ENCODE assay signal across 1 cellular context in genomic region chr12:53500776-53501614, GRCh38.
A peak's percentile ranks its signal among the peaks of the same experiment; 100 is the strongest.
TF ChIP-seq lines count a peak whose summit lies in the region.

TARBP2 (plus strand) TSS chr12:53501283; CDS start chr12:53501409, 126 bp downstream.

TF ChIP-seq in K562, 482 proteins besides CTCF, POLR2A, EP300 and RAD21 (continued from another document and continues in another):
- TF ChIP-seq JUND (IDR thresholded peaks at IDR 0.05; ENCODE audit: borderline replicate concordance, low read depth, low read length): peak; percentile 57
- peak; percentile 67; the same call in 1 of the 3 replicates for TF ChIP-seq JUND (tag; IDR thresholded peaks at IDR 0.05; ENCODE audit: borderline replicate concordance, low read depth, low read length)
- peak; percentile 62; the same call in 1 of the 2 replicates for TF ChIP-seq CBX1 (IDR thresholded peaks at IDR 0.05; ENCODE audit: low read depth)
- TF ChIP-seq YY1 (IDR thresholded peaks at IDR 0.05; ENCODE audit: borderline replicate concordance in 1 of 3, control insufficient read depth in 1 of 3, extremely low read depth in 1 of 3, insufficient read depth in 3 of 3, insufficient read length in 1 of 3, insufficient replicate concordance in 2 of 3, low read depth in 1 of 3, low read length in 2 of 3): peak in 1 of 3 experiments; percentile 8
- no peak for TF ChIP-seq TFAM (CRISPR knock-in tag; conservative IDR thresholded peaks at IDR 0.05)
- peak in 1 of 2 experiments; percentile 50; a peak in 1 of 4 replicates for TF ChIP-seq KDM4B (IDR thresholded peaks at IDR 0.05; ENCODE audit: borderline replicate concordance in 2 of 2, low read depth in 1 of 2)
- peak; percentile 71 for TF ChIP-seq HMGN3 (IDR thresholded peaks at IDR 0.05; ENCODE audit: borderline replicate concordance, extremely low read depth, insufficient read length, low read depth, low read length)
- TF ChIP-seq ZNF75A (CRISPR knock-in tag; IDR thresholded peaks at IDR 0.05): no peak
- TF ChIP-seq ZBTB34 (CRISPR knock-in tag; IDR thresholded peaks at IDR 0.05): no peak
- TF ChIP-seq POU5F1 (IDR thresholded peaks at IDR 0.05; ENCODE audit: borderline replicate concordance, low read depth, low read length, partially characterized antibody): no peak
- no peak for TF ChIP-seq MEIS2 (IDR thresholded peaks at IDR 0.05; ENCODE audit: partially characterized antibody)
- TF ChIP-seq ILK (tag; IDR thresholded peaks at IDR 0.05; ENCODE audit: borderline replicate concordance, low read depth): no peak
- no peak for TF ChIP-seq ELK1 (CRISPR knock-in tag; IDR thresholded peaks at IDR 0.05)
- peak; percentile 26; the same call in 1 of the 2 replicates for TF ChIP-seq ARID1B (IDR thresholded peaks at IDR 0.05)
- peak; percentile 99 for TF ChIP-seq EP400 (IDR thresholded peaks at IDR 0.05)
- TF ChIP-seq BHLHE40 (IDR thresholded peaks at IDR 0.05; ENCODE audit: low read length): peak; percentile 79
- TF ChIP-seq, protein P1, sequence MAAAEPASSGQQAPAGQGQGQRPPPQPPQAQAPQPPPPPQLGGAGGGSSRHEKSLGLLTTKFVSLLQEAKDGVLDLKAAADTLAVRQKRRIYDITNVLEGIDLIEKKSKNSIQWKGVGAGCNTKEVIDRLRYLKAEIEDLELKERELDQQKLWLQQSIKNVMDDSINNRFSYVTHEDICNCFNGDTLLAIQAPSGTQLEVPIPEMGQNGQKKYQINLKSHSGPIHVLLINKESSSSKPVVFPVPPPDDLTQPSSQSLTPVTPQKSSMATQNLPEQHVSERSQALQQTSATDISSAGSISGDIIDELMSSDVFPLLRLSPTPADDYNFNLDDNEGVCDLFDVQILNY (CRISPR knock-in tag; IDR thresholded peaks at IDR 0.05): peak; percentile 70; the same call in 1 of the 2 replicates
- no peak; the same call in 1 of the 2 replicates for TF ChIP-seq MGA (IDR thresholded peaks at IDR 0.05)
- TF ChIP-seq HCFC1 (IDR thresholded peaks at IDR 0.05; ENCODE audit: low read depth, low read length): peak; percentile 90
- peak; percentile 50; the same call in 1 of the 2 replicates for TF ChIP-seq ZNF23 (CRISPR knock-in tag; IDR thresholded peaks at IDR 0.05)
- 0 out of 2 replicates have a peak, but pooled peaks have one; percentile 67 for TF ChIP-seq RBM14 (IDR thresholded peaks at IDR 0.05; ENCODE audit: borderline replicate concordance, insufficient read depth, low read depth, low read length)
- TF ChIP-seq FOSL1 (tag; conservative IDR thresholded peaks at IDR 0.05): peak; percentile 45; the same call in 1 of the 2 replicates
- TF ChIP-seq, protein P2, sequence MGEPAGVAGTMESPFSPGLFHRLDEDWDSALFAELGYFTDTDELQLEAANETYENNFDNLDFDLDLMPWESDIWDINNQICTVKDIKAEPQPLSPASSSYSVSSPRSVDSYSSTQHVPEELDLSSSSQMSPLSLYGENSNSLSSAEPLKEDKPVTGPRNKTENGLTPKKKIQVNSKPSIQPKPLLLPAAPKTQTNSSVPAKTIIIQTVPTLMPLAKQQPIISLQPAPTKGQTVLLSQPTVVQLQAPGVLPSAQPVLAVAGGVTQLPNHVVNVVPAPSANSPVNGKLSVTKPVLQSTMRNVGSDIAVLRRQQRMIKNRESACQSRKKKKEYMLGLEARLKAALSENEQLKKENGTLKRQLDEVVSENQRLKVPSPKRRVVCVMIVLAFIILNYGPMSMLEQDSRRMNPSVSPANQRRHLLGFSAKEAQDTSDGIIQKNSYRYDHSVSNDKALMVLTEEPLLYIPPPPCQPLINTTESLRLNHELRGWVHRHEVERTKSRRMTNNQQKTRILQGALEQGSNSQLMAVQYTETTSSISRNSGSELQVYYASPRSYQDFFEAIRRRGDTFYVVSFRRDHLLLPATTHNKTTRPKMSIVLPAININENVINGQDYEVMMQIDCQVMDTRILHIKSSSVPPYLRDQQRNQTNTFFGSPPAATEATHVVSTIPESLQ (CRISPR knock-in tag; IDR thresholded peaks at IDR 0.05): 0 out of 2 replicates have a peak, but pooled peaks have one; percentile 46
- TF ChIP-seq ZFX (CRISPR knock-in tag; IDR thresholded peaks at IDR 0.05): peak; percentile 99
- no peak for TF ChIP-seq MIER1 (IDR thresholded peaks at IDR 0.05; ENCODE audit: low read depth)
- TF ChIP-seq, protein P3, sequence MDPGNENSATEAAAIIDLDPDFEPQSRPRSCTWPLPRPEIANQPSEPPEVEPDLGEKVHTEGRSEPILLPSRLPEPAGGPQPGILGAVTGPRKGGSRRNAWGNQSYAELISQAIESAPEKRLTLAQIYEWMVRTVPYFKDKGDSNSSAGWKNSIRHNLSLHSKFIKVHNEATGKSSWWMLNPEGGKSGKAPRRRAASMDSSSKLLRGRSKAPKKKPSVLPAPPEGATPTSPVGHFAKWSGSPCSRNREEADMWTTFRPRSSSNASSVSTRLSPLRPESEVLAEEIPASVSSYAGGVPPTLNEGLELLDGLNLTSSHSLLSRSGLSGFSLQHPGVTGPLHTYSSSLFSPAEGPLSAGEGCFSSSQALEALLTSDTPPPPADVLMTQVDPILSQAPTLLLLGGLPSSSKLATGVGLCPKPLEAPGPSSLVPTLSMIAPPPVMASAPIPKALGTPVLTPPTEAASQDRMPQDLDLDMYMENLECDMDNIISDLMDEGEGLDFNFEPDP (CRISPR knock-in tag; IDR thresholded peaks at IDR 0.05): no peak
- TF ChIP-seq, protein P4, sequence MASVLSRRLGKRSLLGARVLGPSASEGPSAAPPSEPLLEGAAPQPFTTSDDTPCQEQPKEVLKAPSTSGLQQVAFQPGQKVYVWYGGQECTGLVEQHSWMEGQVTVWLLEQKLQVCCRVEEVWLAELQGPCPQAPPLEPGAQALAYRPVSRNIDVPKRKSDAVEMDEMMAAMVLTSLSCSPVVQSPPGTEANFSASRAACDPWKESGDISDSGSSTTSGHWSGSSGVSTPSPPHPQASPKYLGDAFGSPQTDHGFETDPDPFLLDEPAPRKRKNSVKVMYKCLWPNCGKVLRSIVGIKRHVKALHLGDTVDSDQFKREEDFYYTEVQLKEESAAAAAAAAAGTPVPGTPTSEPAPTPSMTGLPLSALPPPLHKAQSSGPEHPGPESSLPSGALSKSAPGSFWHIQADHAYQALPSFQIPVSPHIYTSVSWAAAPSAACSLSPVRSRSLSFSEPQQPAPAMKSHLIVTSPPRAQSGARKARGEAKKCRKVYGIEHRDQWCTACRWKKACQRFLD (CRISPR knock-in tag; IDR thresholded peaks at IDR 0.05): peak; percentile 96
- TF ChIP-seq NFYB (IDR thresholded peaks at IDR 0.05; ENCODE audit: extremely low read depth, insufficient read length): peak; percentile 81
- TF ChIP-seq TEAD2 (tag; IDR thresholded peaks at IDR 0.05): no peak
- peak; percentile 60; the same call in 1 of the 2 replicates for TF ChIP-seq NFRKB (IDR thresholded peaks at IDR 0.05; ENCODE audit: low read depth)
- 0 out of 2 replicates have a peak, but pooled peaks have one; percentile 75 for TF ChIP-seq ZNF445 (CRISPR knock-in tag; IDR thresholded peaks at IDR 0.05; ENCODE audit: low read depth)
- TF ChIP-seq MTA2 (IDR thresholded peaks at IDR 0.05; ENCODE audit: low read depth): no peak
- TF ChIP-seq ZNF778 (CRISPR knock-in tag; IDR thresholded peaks at IDR 0.05): no peak
- TF ChIP-seq TAF1 (IDR thresholded peaks at IDR 0.05; ENCODE audit: control insufficient read depth, extremely low read depth, insufficient read depth, low read length, severe bottlenecking): peak; percentile 41
- TF ChIP-seq ASH1L (IDR thresholded peaks at IDR 0.05; ENCODE audit: borderline replicate concordance, low read depth, partially characterized antibody): peak; percentile 25
- 0 out of 4 replicates have a peak, but pooled peaks of 1 of the 2 experiments have one; percentile 29 for TF ChIP-seq NONO (IDR thresholded peaks at IDR 0.05; ENCODE audit: low read depth in 2 of 2, low read length in 1 of 2)
- peak; percentile 51 for TF ChIP-seq TAF7 (tag; IDR thresholded peaks at IDR 0.05)
- peak; percentile 16; the same call in 1 of the 2 replicates for TF ChIP-seq TCF7L2 (IDR thresholded peaks at IDR 0.05; ENCODE audit: low read depth, low read length)
- TF ChIP-seq PTTG1 (tag; IDR thresholded peaks at IDR 0.05; ENCODE audit: low read depth): no peak
- no peak; the same call in 1 of the 2 replicates for TF ChIP-seq CBFB (CRISPR knock-in tag; IDR thresholded peaks at IDR 0.05)
